Comparison of ENCODE assay signal across 1 cellular context in the genomic region with DNA sequence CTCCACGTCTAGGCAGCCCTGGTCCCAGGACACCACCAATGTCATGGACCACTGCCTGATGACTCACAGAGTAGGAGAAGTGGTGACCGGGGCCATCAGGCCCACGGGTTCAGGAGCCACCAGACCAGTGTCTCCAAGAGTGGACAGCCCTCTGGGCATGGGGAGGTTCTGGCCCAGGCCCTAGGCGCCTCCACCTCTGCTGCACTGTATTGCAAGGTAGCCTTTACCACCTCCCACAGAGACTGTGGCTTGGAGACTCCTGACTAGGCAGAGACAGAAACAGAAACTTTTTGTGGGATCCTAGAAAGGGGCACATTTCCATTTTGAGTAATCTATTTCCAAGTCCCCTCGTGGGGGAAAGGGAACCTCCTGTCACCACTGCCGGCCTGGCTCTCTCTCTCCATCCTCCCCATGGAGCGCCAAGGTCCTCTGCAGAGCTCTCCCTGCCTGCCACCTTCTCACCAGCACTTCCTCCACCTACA.
TF ChIP-seq lines count a peak whose summit lies in the region.

No MANE protein-coding gene starts in this region.

TF ChIP-seq in GM12878, 131 proteins besides CTCF, POLR2A, EP300 and RAD21:
- TF ChIP-seq EED (IDR thresholded peaks at IDR 0.05; ENCODE audit: low read depth) (peak; percentile 55), HDAC2 (IDR thresholded peaks at IDR 0.05) (no peak), MYB (IDR thresholded peaks at IDR 0.05; ENCODE audit: borderline replicate concordance, low read depth, low read length) (no peak), RCOR1 (conservative IDR thresholded peaks at IDR 0.05; ENCODE audit: low read depth, low read length) (no peak), IKZF2 (IDR thresholded peaks at IDR 0.05) (peak in 1 of 2 experiments; percentile 39; a peak in 1 of 4 replicates), IKZF1 (conservative IDR thresholded peaks at IDR 0.05) (peak; percentile 48), MYC (IDR thresholded peaks at IDR 0.05; ENCODE audit: insufficient read depth, insufficient read length, insufficient replicate concordance, low read length, severe bottlenecking) (no peak), RUNX3 (IDR thresholded peaks at IDR 0.05; ENCODE audit: low read length) (peak; percentile 27; the same call in 1 of the 2 replicates)
- TF ChIP-seq, protein P1, sequence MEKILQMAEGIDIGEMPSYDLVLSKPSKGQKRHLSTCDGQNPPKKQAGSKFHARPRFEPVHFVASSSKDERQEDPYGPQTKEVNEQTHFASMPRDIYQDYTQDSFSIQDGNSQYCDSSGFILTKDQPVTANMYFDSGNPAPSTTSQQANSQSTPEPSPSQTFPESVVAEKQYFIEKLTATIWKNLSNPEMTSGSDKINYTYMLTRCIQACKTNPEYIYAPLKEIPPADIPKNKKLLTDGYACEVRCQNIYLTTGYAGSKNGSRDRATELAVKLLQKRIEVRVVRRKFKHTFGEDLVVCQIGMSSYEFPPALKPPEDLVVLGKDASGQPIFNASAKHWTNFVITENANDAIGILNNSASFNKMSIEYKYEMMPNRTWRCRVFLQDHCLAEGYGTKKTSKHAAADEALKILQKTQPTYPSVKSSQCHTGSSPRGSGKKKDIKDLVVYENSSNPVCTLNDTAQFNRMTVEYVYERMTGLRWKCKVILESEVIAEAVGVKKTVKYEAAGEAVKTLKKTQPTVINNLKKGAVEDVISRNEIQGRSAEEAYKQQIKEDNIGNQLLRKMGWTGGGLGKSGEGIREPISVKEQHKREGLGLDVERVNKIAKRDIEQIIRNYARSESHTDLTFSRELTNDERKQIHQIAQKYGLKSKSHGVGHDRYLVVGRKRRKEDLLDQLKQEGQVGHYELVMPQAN (conservative IDR thresholded peaks at IDR 0.05): no peak
